8 cellular contexts compared by ENCODE assay signal in genomic region chr11:122981388-122982264, GRCh38. TPM values are rescaled to one million over a fixed set of nuclear protein-coding genes. Genes with fewer than 3 reads are reported as not detected.
DNase-seq lines count a peak whose midpoint lies in the region; ATAC-seq, FAIRE-seq and TF ChIP-seq lines count a peak whose summit lies in the region.

BSX (minus strand) TSS chr11:122981834; CDS start chr11:122981671, 163 bp downstream.

- H3K4me1 Mint-ChIP-seq in T-helper 1 cell treated with Interleukin-12 subunit alpha and Interleukin-12 subunit beta and Interleukin-4 antibody, amounts not matched to agents 30 μg/mL and 1 μg/mL, for 36 hours (ENCODE audit: low read depth), result peaks cover 23% of the 10 kb centered on the region

- no peaks in the 10 kb centered on the region for H3K4me1 ChIP-seq in A549
- H3K4me1 ChIP-seq in tibial artery, result peaks cover 0 to 38% (median 28%) of the 10 kb centered on the region in 4 donors

- no peak for TF ChIP-seq EP300 in A549 (IDR thresholded peaks at IDR 0.05)

- DNase-seq in A549 (ENCODE audit: low read depth in 1 of 2, low spot score in 1 of 2), result peak in 1 of 2 experiments; percentile 21
- peak; percentile 47 for DNase-seq in astrocyte of the spinal cord (ENCODE audit: low read depth, low spot score)
- no peak for DNase-seq in left lobe of liver (ENCODE audit: low spot score)
- DNase-seq in stimulated activated CD8-positive, alpha-beta memory T cell treated with anti-CD3 and anti-CD28 coated beads, Interleukin-15, amount 100 ng/mL, for 1 hour (ENCODE audit: low read depth), result peak; percentile 20
- no peak for DNase-seq in SW 1271 (lab: John Stamatoyannopoulos, UW)
- no peak for DNase-seq in tibial artery

- no peak for FAIRE-seq in A549 (lab: Jason Lieb, UNC)

- H3K9me3 Mint-ChIP-seq in T-helper 1 cell treated with Interleukin-12 subunit alpha and Interleukin-12 subunit beta and Interleukin-4 antibody, amounts not matched to agents 30 μg/mL and 1 μg/mL, for 36 hours, result peaks cover 5% of the 10 kb centered on the region

- no peak for TF ChIP-seq CTCF in A549 (IDR thresholded peaks at IDR 0.05)
- no peak for TF ChIP-seq CTCF in astrocyte of the spinal cord (IDR thresholded peaks at IDR 0.05; ENCODE audit: low read depth, low read length)
- no peak for TF ChIP-seq CTCF in tibial artery (IDR thresholded peaks at IDR 0.05)

- no peak within 1 kb of the TSS; the same call in 2 of the 3 replicates for H3K4me2 ChIP-seq in A549

- in situ Hi-C loops in astrocyte of the spinal cord (cut with HindIII; ENCODE audit: low sequenced_read_pairs), result no loop called here

- H3K27me3 ChIP-seq in tibial artery, result peaks cover 7 to 100% of the 10 kb centered on the region in 2 donors

- peak within 1 kb of the TSS; percentile 47 for H3K27ac Mint-ChIP-seq in T-helper 1 cell treated with Interleukin-12 subunit alpha and Interleukin-12 subunit beta and Interleukin-4 antibody, amounts not matched to agents 30 μg/mL and 1 μg/mL, for 36 hours

- 34% methylated on average over 28 of the region's 35 CpGs for WGBS in A549 (ENCODE audit: missing lambda C conversion rate)

- H3K9me3 ChIP-seq in A549 (no peaks in the 10 kb centered on the region), tibial artery (no peaks in the 10 kb centered on the region)

- peaks cover 12% of the 10 kb centered on the region for H3K36me3 Mint-ChIP-seq in T-helper 1 cell treated with Interleukin-12 subunit alpha and Interleukin-12 subunit beta and Interleukin-4 antibody, amounts not matched to agents 30 μg/mL and 1 μg/mL, for 36 hours (ENCODE audit: low read depth)

- no peak within 1 kb of the TSS for H3K4me3 Mint-ChIP-seq in T-helper 1 cell treated with Interleukin-12 subunit alpha and Interleukin-12 subunit beta and Interleukin-4 antibody, amounts not matched to agents 30 μg/mL and 1 μg/mL, for 36 hours

- TF ChIP-seq POLR2A in A549 (IDR thresholded peaks at IDR 0.05; ENCODE audit: low read length), result no peak

- POLR2A ChIA-PET in A549 (lab: Yijun Ruan, JAX), result no interaction called here

- CTCF ChIA-PET in A549 (lab: Yijun Ruan, JAX), result interaction anchor here (1.0 kb wide), 1 partner anchor 41 kb away, joined by 3 read pairs; no protein-coding TSS in a partner anchor

- H3K27ac ChIP-seq in A549 (no peak within 1 kb of the TSS), tibial artery (no peak within 1 kb of the TSS)

- intact Hi-C loops in tibial artery (cut with DNase I; ENCODE audit: low total_unique reads), result no loop called here

- H3K4me3 ChIP-seq in A549 (no peak within 1 kb of the TSS), astrocyte of the spinal cord (ENCODE audit: low read depth, low read length) (no peak within 1 kb of the TSS), tibial artery (no peak within 1 kb of the TSS)

- ATAC-seq in A549 (peak; percentile 58 to 68; a peak in 5 of 6 replicates), HG03159 (IDR thresholded peaks at IDR 0.05; ENCODE audit: unreplicated experiment) (peak; percentile 54), left lobe of liver (peak; percentile 77)

- peaks cover 96% of the 10 kb centered on the region for H3K27me3 Mint-ChIP-seq in T-helper 1 cell treated with Interleukin-12 subunit alpha and Interleukin-12 subunit beta and Interleukin-4 antibody, amounts not matched to agents 30 μg/mL and 1 μg/mL, for 36 hours (ENCODE audit: low read depth)

- no peaks in the 10 kb centered on the region for H3K36me3 ChIP-seq in tibial artery

- no peak for TF ChIP-seq RAD21 in A549 (conservative IDR thresholded peaks at IDR 0.05 in 1 of 2, IDR thresholded peaks at IDR 0.05 in 1 of 2)

TF ChIP-seq in A549, 52 proteins besides CTCF, POLR2A, EP300 and RAD21:
- TF ChIP-seq RNF2 (IDR thresholded peaks at IDR 0.05; ENCODE audit: borderline replicate concordance, low read depth) (no peak), REST (IDR thresholded peaks at IDR 0.05) (peak; percentile 91)
TF ChIP-seq in A549: peak in this region for 1.

RNA-seq across cellular contexts. Expression of gene BSX, which starts in this region (rescaled TPM):
- not detected in 2 replicates for polyA plus RNA-seq in A549 (2011; rRNA removed)
- not detected in 2 replicates for polyA plus RNA-seq in A549 (2012; cell fraction: cytosol; rRNA removed)
- not detected in 2 replicates for polyA plus RNA-seq in A549 (2012; cell fraction: nucleus; rRNA removed)
- not detected in 3 replicates for polyA plus RNA-seq in A549 (2017; fragmentation: RNase III; extraction: RNeasy Plus Mini Kit Qiagen cat#74134 plus additional on column Dnase treatment)
- polyA minus RNA-seq in A549 (2011; rRNA and poly(A)+ RNA removed), result not detected in 2 replicates
- not detected for total RNA-seq in left lobe of liver

Comparison
In these comparisons a context has a peak if more than half of its experiments do, and no peak if none do; other contexts are left out.
1. Peak in ATAC-seq in A549; RNA of the gene not detected or under 1 TPM.
2. Peak in ATAC-seq in left lobe of liver; RNA of the gene not detected or under 1 TPM.
3. DNase-seq: peak in astrocyte of the spinal cord (single experiment) and stimulated activated CD8-positive, alpha-beta memory T cell treated with anti-CD3 and anti-CD28 coated beads, Interleukin-15, amount 100 ng/mL, for 1 hour (single experiment); none in left lobe of liver (single experiment), SW 1271 (0 of 2) and tibial artery (0 of 2).
4. Peak in every context shown above with its lines, with median percentiles within 50 percentile points of each other: ATAC-seq.